ENCODE assay signal across 17 cellular contexts in genomic region chr2:83859553-83859952, GRCh38.
DNase-seq lines count a peak whose midpoint lies in the region; ATAC-seq, FAIRE-seq and TF ChIP-seq lines count a peak whose summit lies in the region.
"Had no signal": no experiment of that assay in that cellular context is flagged by ENCODE, and none has a peak within 500 bp of the region (broad histone marks: within the 10 kb centered on the region; RNA-seq: fewer than 3 reads in every experiment).

No MANE protein-coding gene starts in this region.

- ATAC-seq in left colon = peak; percentile 72

- H3K9me3 Mint-ChIP-seq in progenitor cell of endocrine pancreas (ENCODE audit: low read depth) (no peaks in the 10 kb centered on the region), MCF 10A (ENCODE audit: unreplicated experiment) (no peaks in the 10 kb centered on the region)
- H3K9me3 Mint-ChIP-seq: CD4-positive, alpha-beta memory T cell had no signal

- POLR2A ChIA-PET in MCF 10A (lab: Yijun Ruan, JAX) (no interaction called here), GM10248 (lab: Yijun Ruan, JAX) (no interaction called here)

- H3K4me1 Mint-ChIP-seq in progenitor cell of endocrine pancreas (ENCODE audit: low read depth) (peaks cover 14% of the 10 kb centered on the region), MCF 10A (ENCODE audit: insufficient read depth, unreplicated experiment) (no peaks in the 10 kb centered on the region)
- H3K4me1 Mint-ChIP-seq: CD4-positive, alpha-beta memory T cell had no signal

- intact Hi-C loops in left colon (cut with DNase I, micrococcal nuclease) (no loop called here), MCF 10A (cut with micrococcal nuclease) (no loop called here)

- H3K27ac Mint-ChIP-seq in progenitor cell of endocrine pancreas = peak overlapping the region; percentile 73
- H3K27ac Mint-ChIP-seq in MCF 10A (ENCODE audit: low read depth, unreplicated experiment) = no peak overlapping the region
- H3K27ac Mint-ChIP-seq: CD4-positive, alpha-beta memory T cell had no signal

- BruUV-seq in MCF 10A (replicated peaks; lab: Mats Ljungman, UMichigan) = no TSS peak

- CTCF ChIA-PET in MCF 10A (lab: Yijun Ruan, JAX) = no interaction called here
- CTCF ChIA-PET in GM10248 (lab: Yijun Ruan, JAX) = interaction anchor here (1.1 kb wide), 1 partner anchor 14 kb away, joined by 3 read pairs; no protein-coding TSS in a partner anchor

- FAIRE-seq in D721Med (lab: Jason Lieb, UNC) = peak; percentile 25
- FAIRE-seq: GM12892, H1 had no signal

- no peak for TF ChIP-seq CTCF in D721Med (IDR thresholded peaks at IDR 0.05; ENCODE audit: insufficient read depth, missing control alignments)
- TF ChIP-seq CTCF in progenitor cell of endocrine pancreas (IDR thresholded peaks at IDR 0.05; ENCODE audit: unreplicated experiment) = no peak
- TF ChIP-seq CTCF in MCF 10A (IDR thresholded peaks at IDR 0.05; ENCODE audit: unreplicated experiment) = no peak
- TF ChIP-seq CTCF in GM10248 (IDR thresholded peaks at IDR 0.05; ENCODE audit: control extremely low read depth, extremely low read depth, low read depth, missing control alignments) = no peak

- no peak for DNase-seq in D721Med (ENCODE audit: insufficient read length, low spot score)
- DNase-seq in left colon = no peak
- DNase-seq in progenitor cell of endocrine pancreas (ENCODE audit: low spot score, unreplicated experiment) = no peak
- DNase-seq in activated CD4-positive, CD25-positive, alpha-beta regulatory T cell (lab: John Stamatoyannopoulos, UW) = no peak
- no peak for DNase-seq in MCF 10A (ENCODE audit: unreplicated experiment)
- DNase-seq in GM10248 (ENCODE audit: extremely low spot score) = no peak
- DNase-seq: C1 segment of cervical spinal cord; Caco-2; CD4-positive, alpha-beta memory T cell; DMS53; DMS79 treated with DMSO at 0.1 percent for 48 hours; GF-D8; GM23248; H7; HCEC 1CT had no signal

- no peak overlapping the region for H3K4me3 Mint-ChIP-seq in progenitor cell of endocrine pancreas (ENCODE audit: low read depth)
- no peak overlapping the region for H3K4me3 Mint-ChIP-seq in MCF 10A (ENCODE audit: unreplicated experiment)
- H3K4me3 Mint-ChIP-seq: CD4-positive, alpha-beta memory T cell had no signal

- no peaks in the 10 kb centered on the region for H3K27me3 Mint-ChIP-seq in progenitor cell of endocrine pancreas
- H3K27me3 Mint-ChIP-seq in MCF 10A (ENCODE audit: insufficient read depth, unreplicated experiment) = no peaks in the 10 kb centered on the region
- H3K27me3 Mint-ChIP-seq: CD4-positive, alpha-beta memory T cell had no signal

- H3K36me3 Mint-ChIP-seq in progenitor cell of endocrine pancreas (ENCODE audit: insufficient read depth) = no peaks in the 10 kb centered on the region
- H3K36me3 Mint-ChIP-seq in MCF 10A (ENCODE audit: insufficient read depth, unreplicated experiment) = peaks cover 7% of the 10 kb centered on the region
- H3K36me3 Mint-ChIP-seq: CD4-positive, alpha-beta memory T cell had no signal
